Comparison of ENCODE assay signal across 8 cellular contexts in the genomic region with DNA sequence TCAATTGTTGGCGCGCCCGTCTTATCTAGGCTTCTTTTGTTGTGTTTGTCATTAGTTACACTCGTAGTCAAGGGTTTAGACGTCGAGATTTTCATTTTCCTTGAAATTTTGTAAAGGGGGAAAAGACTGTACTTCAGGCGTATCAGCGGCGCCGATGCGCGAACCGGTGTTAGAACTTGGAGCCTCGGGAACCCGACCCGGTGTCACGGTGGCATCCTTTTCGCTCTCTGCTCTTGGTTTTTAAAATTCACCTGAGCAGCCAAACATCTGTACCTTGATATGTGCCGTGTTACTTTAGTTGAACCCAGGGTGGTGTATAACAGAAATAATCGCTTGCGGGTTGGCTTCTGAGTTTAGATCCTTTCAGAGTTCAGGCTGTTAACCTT. TPM values are rescaled to one million over a fixed set of nuclear protein-coding genes. Genes with fewer than 3 reads are reported as not detected.
A peak's percentile ranks its signal among the peaks of the same experiment; 100 is the strongest.
DNase-seq lines count a peak whose midpoint lies in the region; ATAC-seq and TF ChIP-seq lines count a peak whose summit lies in the region.

No MANE protein-coding gene starts in this region.

- H3K4me3 ChIP-seq in KMS-11 (IDR thresholded peaks at IDR 0.05; ENCODE audit: insufficient read depth, low read depth, low read length), result no peak overlapping the region
- H3K4me3 ChIP-seq in breast epithelium, result peak overlapping the region; percentile 82 to 97 (median 97)
- H3K4me3 ChIP-seq in mucosa of rectum (ENCODE audit: low read length in 2 of 2), result peak overlapping the region; percentile 85 to 93

- peaks cover 23% of the 10 kb centered on the region; the same call in 1 of the 2 replicates for H3K79me2 ChIP-seq in KMS-11 (ENCODE audit: insufficient read depth, low read depth)

- H3K9ac ChIP-seq in KMS-11 (peak overlapping the region; percentile 52; the same call in 1 of the 2 replicates), mucosa of rectum (ENCODE audit: low read depth in 1 of 2, low read length in 2 of 2) (peak overlapping the region; percentile 79 to 92)

- no peaks in the 10 kb centered on the region for H4K20me1 ChIP-seq in KMS-11 (ENCODE audit: insufficient read depth)

- TF ChIP-seq CTCF in KMS-11 (conservative IDR thresholded peaks at IDR 0.05; ENCODE audit: low read depth, low read length) (no peak), breast epithelium (IDR thresholded peaks at IDR 0.05) (no peak)

- H3K36me3 ChIP-seq in KMS-11 (ENCODE audit: insufficient read depth) (0 out of 2 replicates have a peak, but pooled peaks cover 6% of the 10 kb centered on the region), breast epithelium (no peaks in the 10 kb centered on the region), mucosa of rectum (ENCODE audit: control insufficient read depth in 2 of 2, insufficient read depth in 2 of 2, low read length in 2 of 2) (peaks cover 10% of the 10 kb centered on the region in 2 donors)

- no peak for ATAC-seq in GM18909 (IDR thresholded peaks at IDR 0.05; ENCODE audit: poor library complexity, unreplicated experiment)

- peak overlapping the region; percentile 80 for H3K4me2 ChIP-seq in KMS-11

- H3K27ac ChIP-seq in KMS-11 (no peak overlapping the region), breast epithelium (peak overlapping the region in 1 of 2 donors; percentile 94), mucosa of rectum (ENCODE audit: low read depth in 2 of 2, low read length in 2 of 2) (peak overlapping the region; percentile 80 to 81)

- H2AFZ ChIP-seq in KMS-11 (ENCODE audit: low read depth), result peak overlapping the region; percentile 88

- TF ChIP-seq POLR2A in breast epithelium (IDR thresholded peaks at IDR 0.05), result no peak

- H3K27me3 ChIP-seq in KMS-11 (ENCODE audit: insufficient read depth, low read depth), result no peaks in the 10 kb centered on the region
- H3K27me3 ChIP-seq in breast epithelium, result no peaks in the 10 kb centered on the region
- no peaks in the 10 kb centered on the region for H3K27me3 ChIP-seq in mucosa of rectum (ENCODE audit: control insufficient read depth in 2 of 2, insufficient read depth in 2 of 2, low read length in 2 of 2)

- H3K4me1 ChIP-seq in KMS-11 (ENCODE audit: low read depth, poor library complexity, severe bottlenecking) (peaks cover 31% of the 10 kb centered on the region), breast epithelium (peaks cover 0 to 6% of the 10 kb centered on the region in 2 donors), mucosa of rectum (ENCODE audit: control insufficient read depth in 2 of 2, insufficient read depth in 2 of 2, low read length in 2 of 2) (peaks cover 16 to 21% of the 10 kb centered on the region in 2 donors)

- H3K9me3 ChIP-seq in breast epithelium (no peaks in the 10 kb centered on the region), mucosa of rectum (ENCODE audit: control insufficient read depth in 2 of 2, low read length in 2 of 2) (no peaks in the 10 kb centered on the region)

- intact Hi-C loops in breast epithelium (cut with DNase I; ENCODE audit: low total_unique reads), result loop anchor here (10.0 kb wide), 2 partner anchors 191 to 729 kb away; no protein-coding TSS in a partner anchor

- DNase-seq in AG08396 (ENCODE audit: low spot score) (peak; percentile 13), breast epithelium (ENCODE audit: low spot score in 2 of 2) (no peak), NCI-H510A treated with DMSO at 0.1 percent for 48 hours (lab: John Stamatoyannopoulos, UW) (no peak), AG08395 (ENCODE audit: low spot score) (no peak), EL (no peak)

RNA-seq across cellular contexts. Expression of a gene that starts 0.6 kb away (rescaled TPM):
- total RNA-seq in breast epithelium, result 10 to 100 TPM; 22.2 to 33.0 (median 23.9) TPM

RNA-seq across cellular contexts. Expression of a gene that starts 50.9 kb away (rescaled TPM):
- total RNA-seq in breast epithelium, result 10 to 100 TPM; 61.6 to 80.8 (median 74.3) TPM
